Comparison of ENCODE assay signal across 30 cellular contexts in the genomic region with DNA sequence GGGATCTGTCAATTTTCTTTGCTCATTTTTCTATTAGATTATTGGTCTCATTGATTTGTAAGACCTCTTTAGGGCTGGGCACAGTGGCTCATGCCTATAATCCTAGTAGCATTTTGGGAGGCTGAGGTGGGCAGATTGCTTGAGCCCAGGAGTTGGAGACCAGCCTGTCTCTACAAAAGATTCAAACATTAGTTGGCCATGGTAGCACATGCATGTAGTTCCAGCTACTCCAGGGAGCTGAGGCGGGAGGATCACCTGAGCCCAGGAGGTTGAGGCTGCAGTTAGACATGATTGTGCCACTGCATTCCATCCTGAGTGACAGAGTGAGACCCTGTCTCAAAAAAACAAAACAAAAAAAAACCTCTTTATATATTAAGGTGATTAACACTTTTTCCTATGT. TPM values are rescaled to one million over a fixed set of nuclear protein-coding genes. Genes with fewer than 3 reads are reported as not detected.
"Had no signal": no experiment of that assay in that cellular context is flagged by ENCODE, and none has a peak within 500 bp of the region (broad histone marks: within the 10 kb centered on the region; RNA-seq: fewer than 3 reads in every experiment).

No MANE protein-coding gene starts in this region.

- H3K27ac Mint-ChIP-seq: activated CD4-positive, alpha-beta T cell treated with anti-CD3 and anti-CD28 coated beads for 36 hours; activated naive CD4-positive, alpha-beta T cell treated with anti-CD3 and anti-CD28 coated beads, Interleukin-2, amount 10 ng/mL, durations not matched to agents 7 days and 5 days; activated T-cell treated with anti-CD3 and anti-CD28 coated beads, Interleukin-2, amount 50 U/mL, for 24 hours; nephron progenitor cell; T-cell had no signal

- H3K9me3 Mint-ChIP-seq: activated naive CD4-positive, alpha-beta T cell treated with anti-CD3 and anti-CD28 coated beads, Interleukin-2, amount 10 ng/mL, durations not matched to agents 7 days and 5 days; activated T-cell treated with anti-CD3 and anti-CD28 coated beads, Interleukin-2, amount 50 U/mL, for 24 hours; naive B cell; nephron progenitor cell; T-cell had no signal

- H3K4me1 Mint-ChIP-seq: activated CD4-positive, alpha-beta T cell treated with anti-CD3 and anti-CD28 coated beads for 36 hours; activated naive CD4-positive, alpha-beta T cell treated with anti-CD3 and anti-CD28 coated beads, Interleukin-2, amount 10 ng/mL, durations not matched to agents 7 days and 5 days; naive B cell; T-cell had no signal

- H3K4me3 ChIP-seq: esophagus muscularis mucosa, heart right ventricle, left lung, skin epidermis, upper lobe of left lung had no signal

- H3K27ac ChIP-seq: brain microvascular endothelial cell, esophagus muscularis mucosa, foreskin keratinocyte, heart right ventricle, left lung, neutrophil had no signal

- H3K9me3 ChIP-seq: esophagus muscularis mucosa, heart right ventricle, left lung, neutrophil, upper lobe of left lung had no signal

- DNase-seq: activated CD4-positive, alpha-beta T cell treated with anti-CD3 and anti-CD28 coated beads for 36 hours; activated CD4-positive, alpha-beta T cell treated with anti-CD3 and anti-CD28 coated beads, Interleukin-2, amount 50 U/mL, for 4 hours; activated CD4-positive, CD25-positive, alpha-beta regulatory T cell; activated CD8-positive, alpha-beta memory T cell treated with anti-CD3 and anti-CD28 coated beads for 24 hours; activated gamma-delta T cell; activated naive CD4-positive, alpha-beta T cell treated with anti-CD3 and anti-CD28 coated beads, Interleukin-2, amount 10 ng/mL, durations not matched to agents 7 days and 5 days; activated T-cell treated with anti-CD3 and anti-CD28 coated beads, Interleukin-2, amount 50 U/mL, for 24 hours; amniotic stem cell; brain microvascular endothelial cell; foreskin keratinocyte; heart right ventricle; kidney glomerular epithelial cell; left lung; naive B cell; nephron progenitor cell; stimulated activated CD4-positive, alpha-beta T cell treated with anti-CD3 and anti-CD28 coated beads, Interleukin-12 subunit alpha, Interleukin-12 subunit beta, amount 100 ng/mL, for 4 hours; stimulated activated CD4-positive, alpha-beta T cell treated with anti-CD3 and anti-CD28 coated beads, Interleukin-4, amount 100 ng/mL, for 1 hour; stimulated activated naive CD8-positive, alpha-beta T cell treated with anti-CD3 and anti-CD28 coated beads, Interleukin-15, Interleukin-2, amounts not matched to agents 100 U/mL and 50 U/mL, for 24 hours; substantia nigra; T-cell had no signal

- H3K36me3 ChIP-seq: brain microvascular endothelial cell, esophagus muscularis mucosa, heart right ventricle, left lung, neutrophil, upper lobe of left lung had no signal

- ATAC-seq: activated CD4-positive, alpha-beta T cell treated with anti-CD3 and anti-CD28 coated beads for 36 hours; foreskin keratinocyte; heart right ventricle; left lung; sciatic nerve; stimulated activated naive CD8-positive, alpha-beta T cell treated with anti-CD3 and anti-CD28 coated beads, Interleukin-15, Interleukin-2, amounts not matched to agents 100 U/mL and 50 U/mL, for 24 hours; T-cell had no signal

- H3K27me3 ChIP-seq: brain microvascular endothelial cell, esophagus muscularis mucosa, foreskin keratinocyte, heart right ventricle, left lung, upper lobe of left lung had no signal

- H3K36me3 Mint-ChIP-seq: activated naive CD4-positive, alpha-beta T cell treated with anti-CD3 and anti-CD28 coated beads, Interleukin-2, amount 10 ng/mL, durations not matched to agents 7 days and 5 days; naive B cell; T-cell had no signal

- H3K4me3 Mint-ChIP-seq: activated CD4-positive, alpha-beta T cell treated with anti-CD3 and anti-CD28 coated beads for 36 hours; activated naive CD4-positive, alpha-beta T cell treated with anti-CD3 and anti-CD28 coated beads, Interleukin-2, amount 10 ng/mL, durations not matched to agents 7 days and 5 days; activated T-cell treated with anti-CD3 and anti-CD28 coated beads, Interleukin-2, amount 50 U/mL, for 24 hours; nephron progenitor cell; T-cell had no signal

RNA-seq across cellular contexts. Expression of a gene that starts 23.8 kb away (rescaled TPM):
- total RNA-seq: chondrocyte, glomerular endothelial cell, lung microvascular endothelial cell, osteocyte, posterior vena cava, T-cell had no signal
- polyA plus RNA-seq: foreskin keratinocyte had no signal

RNA-seq across cellular contexts. Expression of a gene that starts 29.4 kb away (rescaled TPM):
- total RNA-seq: lung microvascular endothelial cell had no signal
